In the genomic region with DNA sequence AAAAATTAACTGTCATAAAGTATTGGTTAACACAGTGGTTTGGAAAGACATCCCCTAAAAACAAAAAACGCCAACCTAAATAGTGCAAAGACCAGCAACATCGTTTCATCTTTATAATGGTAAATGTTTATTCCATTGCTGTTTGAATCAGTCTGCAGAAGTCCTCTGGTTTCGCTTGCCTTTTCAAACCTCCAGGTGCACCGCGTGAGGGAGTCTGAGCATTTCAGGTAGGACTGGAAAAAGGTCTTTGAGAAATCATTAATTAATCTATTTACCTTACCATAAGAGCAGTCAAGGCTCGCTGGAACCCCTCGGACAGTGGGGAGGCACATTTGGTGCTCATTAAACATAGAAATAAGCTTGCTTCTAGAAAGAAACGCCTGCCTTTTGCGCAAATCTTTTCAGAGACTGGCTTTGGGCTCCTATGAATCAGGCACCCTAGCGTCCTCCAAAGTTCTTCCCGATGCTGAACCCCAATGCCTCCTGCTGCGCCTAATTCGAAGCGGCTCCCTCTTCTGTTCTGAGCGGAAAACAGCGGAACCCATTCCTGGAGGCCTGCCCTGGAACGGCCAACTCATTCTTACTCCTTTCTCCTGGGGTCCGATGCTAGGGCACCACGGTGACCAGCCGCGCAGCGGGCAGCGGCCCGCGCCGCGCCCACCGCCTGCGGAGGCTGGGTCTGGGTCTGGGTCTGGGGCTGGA, we compare ENCODE assay signal across 9 cellular contexts. TPM values are rescaled to one million over a fixed set of nuclear protein-coding genes. Genes with fewer than 3 reads are reported as not detected.
A peak's percentile ranks its signal among the peaks of the same experiment; 100 is the strongest.
DNase-seq lines count a peak whose midpoint lies in the region; ATAC-seq and TF ChIP-seq lines count a peak whose summit lies in the region.
"Had no signal": no experiment of that assay in that cellular context is flagged by ENCODE, and none has a peak within 500 bp of the region (broad histone marks: within the 10 kb centered on the region; RNA-seq: fewer than 3 reads in every experiment).

No MANE protein-coding gene starts in this region.

- WGBS in right cardiac atrium: 6% methylated on average over 29 of the region's 29 CpGs
- 7 to 8% methylated on average over 15 to 17 of the region's 29 CpGs for WGBS in testis, 2 donors

- CTCF ChIA-PET in activated CD4-positive, alpha-beta T cell treated with anti-CD3 and anti-CD28 coated beads, Interleukin-2, amount 10 ng/mL, durations not matched to agents 7 days and 5 days (lab: Charles Lee): interaction anchor here (0.6 kb wide), 1 partner anchor 665 kb away, joined by 3 read pairs; no protein-coding TSS in a partner anchor
- CTCF ChIA-PET in T-cell (lab: Charles Lee): interaction anchor here (0.6 to 1.5 kb wide), 3 partner anchors 263 to 552 kb away, joined by 3 to 6 read pairs (median 5); no protein-coding TSS in a partner anchor

- no peaks in the 10 kb centered on the region for H3K36me3 ChIP-seq in testis (ENCODE audit: low read depth, missing control alignments)
- H3K36me3 ChIP-seq in mucosa of descending colon (ENCODE audit: low read depth): no peaks in the 10 kb centered on the region

- H3K4me1 ChIP-seq in right cardiac atrium (ENCODE audit: control insufficient read depth, insufficient read depth, low read length) (no peaks in the 10 kb centered on the region), testis (peaks cover 4% of the 10 kb centered on the region), mucosa of descending colon (ENCODE audit: low read depth) (peaks cover 8% of the 10 kb centered on the region)

- H3K4me1 Mint-ChIP-seq in activated CD4-positive, alpha-beta T cell treated with anti-CD3 and anti-CD28 coated beads, Interleukin-2, amount 10 ng/mL, durations not matched to agents 24 days and 14 days: no peaks in the 10 kb centered on the region
- H3K4me1 Mint-ChIP-seq in activated CD4-positive, alpha-beta T cell treated with anti-CD3 and anti-CD28 coated beads, Interleukin-2, amount 10 ng/mL, durations not matched to agents 7 days and 5 days: peaks cover 4% of the 10 kb centered on the region
- H3K4me1 Mint-ChIP-seq in T-cell: peaks cover 6 to 8% (median 6%) of the 10 kb centered on the region in 3 donors

- H3K9me3 ChIP-seq in right cardiac atrium (ENCODE audit: control insufficient read depth, low read length) (no peaks in the 10 kb centered on the region), testis (no peaks in the 10 kb centered on the region), mucosa of descending colon (no peaks in the 10 kb centered on the region)

- DNase-seq in activated CD4-positive, alpha-beta T cell treated with anti-CD3 and anti-CD28 coated beads, Interleukin-2, amount 10 ng/mL, durations not matched to agents 24 days and 14 days: peak; percentile 55
- no peak for DNase-seq in activated CD4-positive, alpha-beta T cell treated with anti-CD3 and anti-CD28 coated beads, Interleukin-2, amount 10 ng/mL, durations not matched to agents 7 days and 5 days
- DNase-seq in T-cell (no peak), right cardiac atrium (no peak), testis (no peak), mucosa of descending colon (no peak)

- intact Hi-C loops in activated CD4-positive, alpha-beta T cell treated with anti-CD3 and anti-CD28 coated beads, Interleukin-2, amount 10 ng/mL, durations not matched to agents 24 days and 14 days (cut with micrococcal nuclease): no loop called here
- intact Hi-C loops in right cardiac atrium (cut with DNase I) (loop anchor here (5.0 to 10.0 kb wide), 3 partner anchors 436 to 543 kb away; no protein-coding TSS in a partner anchor), testis (cut with DNase I; ENCODE audit: low total_unique reads) (no loop called here), mucosa of descending colon (cut with DNase I, micrococcal nuclease) (no loop called here)

- POLR2A ChIA-PET in activated CD4-positive, alpha-beta T cell treated with anti-CD3 and anti-CD28 coated beads, Interleukin-2, amount 10 ng/mL, durations not matched to agents 7 days and 5 days (lab: Charles Lee): no interaction called here
- POLR2A ChIA-PET in T-cell (lab: Charles Lee): no interaction called here

- H3K27ac ChIP-seq in right cardiac atrium (ENCODE audit: low read length): no peak overlapping the region
- no peak overlapping the region for H3K27ac ChIP-seq in testis

- no peak overlapping the region for H3K4me3 Mint-ChIP-seq in activated CD4-positive, alpha-beta T cell treated with anti-CD3 and anti-CD28 coated beads, Interleukin-2, amount 10 ng/mL, durations not matched to agents 24 days and 14 days
- no peak overlapping the region for H3K4me3 Mint-ChIP-seq in activated CD4-positive, alpha-beta T cell treated with anti-CD3 and anti-CD28 coated beads, Interleukin-2, amount 10 ng/mL, durations not matched to agents 7 days and 5 days
- peak overlapping the region; percentile 5 to 50 (median 49) for H3K4me3 Mint-ChIP-seq in T-cell

- no peak overlapping the region for H3K27ac Mint-ChIP-seq in activated CD4-positive, alpha-beta T cell treated with anti-CD3 and anti-CD28 coated beads, Interleukin-2, amount 10 ng/mL, durations not matched to agents 24 days and 14 days
- H3K27ac Mint-ChIP-seq in activated CD4-positive, alpha-beta T cell treated with anti-CD3 and anti-CD28 coated beads, Interleukin-2, amount 10 ng/mL, durations not matched to agents 7 days and 5 days: no peak overlapping the region
- no peak overlapping the region for H3K27ac Mint-ChIP-seq in T-cell

- peaks cover 7% of the 10 kb centered on the region for H3K9me3 Mint-ChIP-seq in activated CD4-positive, alpha-beta T cell treated with anti-CD3 and anti-CD28 coated beads, Interleukin-2, amount 10 ng/mL, durations not matched to agents 24 days and 14 days
- H3K9me3 Mint-ChIP-seq in activated CD4-positive, alpha-beta T cell treated with anti-CD3 and anti-CD28 coated beads, Interleukin-2, amount 10 ng/mL, durations not matched to agents 7 days and 5 days: peaks cover 8% of the 10 kb centered on the region
- peaks cover 2 to 6% (median 6%) of the 10 kb centered on the region in 3 donors for H3K9me3 Mint-ChIP-seq in T-cell

- H3K27me3 Mint-ChIP-seq in activated CD4-positive, alpha-beta T cell treated with anti-CD3 and anti-CD28 coated beads, Interleukin-2, amount 10 ng/mL, durations not matched to agents 24 days and 14 days: peaks cover 49% of the 10 kb centered on the region
- peaks cover 54% of the 10 kb centered on the region for H3K27me3 Mint-ChIP-seq in activated CD4-positive, alpha-beta T cell treated with anti-CD3 and anti-CD28 coated beads, Interleukin-2, amount 10 ng/mL, durations not matched to agents 7 days and 5 days
- H3K27me3 Mint-ChIP-seq in T-cell: peaks cover 54 to 55% of the 10 kb centered on the region in 2 donors

- no peak for TF ChIP-seq POLR2A in testis (IDR thresholded peaks at IDR 0.05)

- no peak for TF ChIP-seq CTCF in testis (IDR thresholded peaks at IDR 0.05)
- TF ChIP-seq CTCF in mucosa of descending colon (IDR thresholded peaks at IDR 0.05): no peak

- H3K27me3 ChIP-seq in right cardiac atrium (ENCODE audit: control insufficient read depth, insufficient read depth) (no peaks in the 10 kb centered on the region), testis (no peaks in the 10 kb centered on the region)

- H3K36me3 Mint-ChIP-seq in activated CD4-positive, alpha-beta T cell treated with anti-CD3 and anti-CD28 coated beads, Interleukin-2, amount 10 ng/mL, durations not matched to agents 24 days and 14 days (ENCODE audit: low read depth): no peaks in the 10 kb centered on the region
- no peaks in the 10 kb centered on the region for H3K36me3 Mint-ChIP-seq in activated CD4-positive, alpha-beta T cell treated with anti-CD3 and anti-CD28 coated beads, Interleukin-2, amount 10 ng/mL, durations not matched to agents 7 days and 5 days (ENCODE audit: low read depth)
- peaks cover 2% of the 10 kb centered on the region for H3K36me3 Mint-ChIP-seq in T-cell

- ATAC-seq in T-cell (replicated peaks in 1 of 4) (no peak), right cardiac atrium (peak in 1 of 2 donors; percentile 30), GM19452 (IDR thresholded peaks at IDR 0.05; ENCODE audit: unreplicated experiment) (no peak), mucosa of descending colon (no peak), HG03039 (IDR thresholded peaks at IDR 0.05; ENCODE audit: unreplicated experiment) (no peak)

- peak overlapping the region; percentile 65 for H3K4me3 ChIP-seq in right cardiac atrium (ENCODE audit: low read length)
- H3K4me3 ChIP-seq in testis: peak overlapping the region; percentile 29 to 31
- H3K4me3 ChIP-seq in mucosa of descending colon: no peak overlapping the region

RNA-seq across cellular contexts. Expression of gene MTUS2, which starts 0.9 kb away (rescaled TPM):
- total RNA-seq in activated CD4-positive, alpha-beta T cell treated with anti-CD3 and anti-CD28 coated beads, Interleukin-2, amount 10 ng/mL, durations not matched to agents 24 days and 14 days: not detected in 2 replicates
- not detected for total RNA-seq in activated CD4-positive, alpha-beta T cell treated with anti-CD3 and anti-CD28 coated beads, Interleukin-2, amount 10 ng/mL, durations not matched to agents 7 days and 5 days
- under 1 TPM; 0.05 to 0.28 (median 0.12) TPM for total RNA-seq in T-cell
- total RNA-seq in right cardiac atrium: 100 to 1,000 TPM in 1 of 4 donors, 10 to 100 TPM in 3; 25.9 to 139 (median 86.7) TPM
- 40.2 TPM for polyA plus RNA-seq in right cardiac atrium
- total RNA-seq in testis: 1 to 10 TPM; 8.3 to 9.2 TPM
- 2.1 TPM for polyA plus RNA-seq in testis (ENCODE audit: insufficient read depth, low read depth, low replicate concordance)
- total RNA-seq in mucosa of descending colon: under 1 TPM; 0.09 to 0.85 (median 0.60) TPM
- total RNA-seq: lung microvascular endothelial cell had no signal

Comparison
In these comparisons a context has a peak if more than half of its experiments do, and no peak if none do; other contexts are left out.
1. H3K4me3 Mint-ChIP-seq: peak in T-cell (3 of 3); none in activated CD4-positive, alpha-beta T cell treated with anti-CD3 and anti-CD28 coated beads, Interleukin-2, amount 10 ng/mL, durations not matched to agents 24 days and 14 days (single experiment) and activated CD4-positive, alpha-beta T cell treated with anti-CD3 and anti-CD28 coated beads, Interleukin-2, amount 10 ng/mL, durations not matched to agents 7 days and 5 days (single experiment).
2. intact Hi-C loops: an anchor here in right cardiac atrium (5.0 to 10.0 kb wide); none called in activated CD4-positive, alpha-beta T cell treated with anti-CD3 and anti-CD28 coated beads, Interleukin-2, amount 10 ng/mL, durations not matched to agents 24 days and 14 days, testis and mucosa of descending colon.